ENCODE assay signal across 11 cellular contexts in genomic region chr13:110474713-110475112, GRCh38.
"Had no signal": no experiment of that assay in that cellular context is flagged by ENCODE, and none has a peak within 500 bp of the region (broad histone marks: within the 10 kb centered on the region; RNA-seq: fewer than 3 reads in every experiment).

No MANE protein-coding gene starts in this region.

- FAIRE-seq: islet of Langerhans had no signal

- H3K36me3 ChIP-seq: neural progenitor cell, ovary had no signal

- H3K9ac ChIP-seq: neural progenitor cell had no signal

- H3K4me1 ChIP-seq: vagina had no signal

- H3K4me2 ChIP-seq: neural progenitor cell had no signal

- H3K27me3 ChIP-seq: gastroesophageal sphincter, neural progenitor cell, ovary, vagina had no signal

- H3K27ac ChIP-seq: dorsolateral prefrontal cortex, gastroesophageal sphincter, neural progenitor cell, ovary, vagina had no signal

- H2AFZ ChIP-seq: neural progenitor cell had no signal

- H3K4me1 Mint-ChIP-seq: neural progenitor cell had no signal

- H3K4me3 ChIP-seq: dorsolateral prefrontal cortex, gastroesophageal sphincter, neural progenitor cell, ovary, vagina had no signal

- DNase-seq: activated naive CD4-positive, alpha-beta T cell treated with Interleukin-2 at 50 U/mL for 16 hours; activated naive CD8-positive, alpha-beta T cell treated with anti-CD3 and anti-CD28 coated beads, Interleukin-2, amount 50 U/mL, for 24 hours; activated T-cell treated with anti-CD3 and anti-CD28 coated beads for 4 hours; aorta; dorsolateral prefrontal cortex; ovary; stimulated activated CD4-positive, alpha-beta T cell treated with anti-CD3 and anti-CD28 coated beads, Interleukin-1b, Interleukin-23, amount 100 ng/mL, for 48 hours had no signal

- H3K27ac Mint-ChIP-seq: activated naive CD8-positive, alpha-beta T cell treated with anti-CD3 and anti-CD28 coated beads, Interleukin-2, amount 50 U/mL, for 24 hours; neural progenitor cell had no signal

- H3K9me3 Mint-ChIP-seq: activated naive CD8-positive, alpha-beta T cell treated with anti-CD3 and anti-CD28 coated beads, Interleukin-2, amount 50 U/mL, for 24 hours; neural progenitor cell had no signal

- H3K4me3 Mint-ChIP-seq: activated naive CD8-positive, alpha-beta T cell treated with anti-CD3 and anti-CD28 coated beads, Interleukin-2, amount 50 U/mL, for 24 hours; neural progenitor cell had no signal

- H3K9me3 ChIP-seq: gastroesophageal sphincter, ovary, vagina had no signal
